Comparison of ENCODE assay signal across 8 cellular contexts in genomic region chr9:38227061-38227540, GRCh38.
A peak's percentile ranks its signal among the peaks of the same experiment; 100 is the strongest.
DNase-seq lines count a peak whose midpoint lies in the region; TF ChIP-seq lines count a peak whose summit lies in the region.

No MANE protein-coding gene starts in this region.

- H3F3A ChIP-seq in Loucy (ENCODE audit: low read depth), result no peaks in the 10 kb centered on the region

- peak overlapping the region; percentile 100 for H3K4me2 ChIP-seq in Loucy (ENCODE audit: low read depth, low read length, poor library complexity, severe bottlenecking)

- DNase-seq in AG09309 (ENCODE audit: low read depth), result peak; percentile 46
- peak; percentile 47 for DNase-seq in GM19238 (ENCODE audit: insufficient read length, low spot score)
- peak; percentile 99 for DNase-seq in RPMI7951 (ENCODE audit: low read depth)
- peak; percentile 8 to 10 for DNase-seq in activated T-helper 1 cell treated with anti-CD3 and anti-CD28 coated beads, Interleukin-2, amount 50 U/mL, for 16 hours (ENCODE audit: low read depth in 1 of 2, low spot score in 1 of 2)
- DNase-seq in glutamatergic neuron, result peak; percentile 85
- DNase-seq in skeletal muscle cell (ENCODE audit: low read depth), result peak; percentile 56
- no peak for DNase-seq in ascending aorta (ENCODE audit: low spot score in 2 of 2)

- no peaks in the 10 kb centered on the region for H3K36me3 Mint-ChIP-seq in glutamatergic neuron (ENCODE audit: unreplicated experiment)

- H2AFZ ChIP-seq in Loucy (ENCODE audit: low read length), result peak overlapping the region; percentile 94

- H3K9me3 Mint-ChIP-seq in glutamatergic neuron (ENCODE audit: unreplicated experiment), result peaks cover 4% of the 10 kb centered on the region

- H3K4me3 ChIP-seq in AG09309 (ENCODE audit: control insufficient read depth, low read depth, low read length), result peak overlapping the region; percentile 9
- H3K4me3 ChIP-seq in Loucy (ENCODE audit: low read length, poor library complexity, severe bottlenecking), result peak overlapping the region; percentile 81
- H3K4me3 ChIP-seq in skeletal muscle cell (ENCODE audit: low read depth, low read length), result peak overlapping the region; percentile 7
- peak overlapping the region in 1 of 2 donors; percentile 7 for H3K4me3 ChIP-seq in ascending aorta

- peaks cover 38% of the 10 kb centered on the region for H3K4me1 Mint-ChIP-seq in glutamatergic neuron (ENCODE audit: low read depth, unreplicated experiment)

- H3K27me3 Mint-ChIP-seq in glutamatergic neuron (ENCODE audit: unreplicated experiment), result peaks cover 7% of the 10 kb centered on the region

- H3K9me2 ChIP-seq in Loucy (replicated peaks; ENCODE audit: low read depth, low read length), result no peaks in the 10 kb centered on the region

- no peak overlapping the region for H3K27ac ChIP-seq in ascending aorta

- peak overlapping the region; percentile 82 for H3K27ac Mint-ChIP-seq in glutamatergic neuron (ENCODE audit: unreplicated experiment)

- H3K4me1 ChIP-seq in Loucy (ENCODE audit: insufficient read depth, low read length, poor library complexity, severe bottlenecking) (peaks cover 14% of the 10 kb centered on the region), ascending aorta (peaks cover 0 to 9% of the 10 kb centered on the region in 2 donors)

- peak overlapping the region; percentile 71 for H3K4me3 Mint-ChIP-seq in glutamatergic neuron (ENCODE audit: unreplicated experiment)

- no peaks in the 10 kb centered on the region for H3K36me3 ChIP-seq in Loucy (ENCODE audit: insufficient read depth, low read length)
- no peaks in the 10 kb centered on the region for H3K36me3 ChIP-seq in ascending aorta

- peak overlapping the region; percentile 65 for H3K9ac ChIP-seq in Loucy (ENCODE audit: low read depth, low read length, poor library complexity, severe bottlenecking)

- no peaks in the 10 kb centered on the region for H3K79me2 ChIP-seq in Loucy (ENCODE audit: insufficient read depth, low read length)

- intact Hi-C loops in ascending aorta (cut with DNase I), result no loop called here

- H3K27me3 ChIP-seq in Loucy (ENCODE audit: insufficient read depth, low read length, poor library complexity, severe bottlenecking), result no peaks in the 10 kb centered on the region
- no peaks in the 10 kb centered on the region for H3K27me3 ChIP-seq in ascending aorta

- no peaks in the 10 kb centered on the region for H3K9me3 ChIP-seq in Loucy (ENCODE audit: insufficient read depth, low read depth, low read length)
- no peaks in the 10 kb centered on the region for H3K9me3 ChIP-seq in ascending aorta

- TF ChIP-seq CTCF in AG09309 (IDR thresholded peaks at IDR 0.05; ENCODE audit: control insufficient read depth, insufficient read depth, low read depth, low read length, missing control alignments) (no peak), Loucy (conservative IDR thresholded peaks at IDR 0.05; ENCODE audit: low read length) (no peak), glutamatergic neuron (IDR thresholded peaks at IDR 0.05; ENCODE audit: partially characterized antibody, unreplicated experiment) (no peak), ascending aorta (IDR thresholded peaks at IDR 0.05) (no peak)

- H4K20me1 ChIP-seq in Loucy (ENCODE audit: insufficient read depth, low read length, poor library complexity, severe bottlenecking), result no peaks in the 10 kb centered on the region

Comparison
In these comparisons a context has a peak if more than half of its experiments do, and no peak if none do; other contexts are left out.
1. DNase-seq: peak in AG09309 (single experiment), GM19238 (single experiment), RPMI7951 (single experiment), activated T-helper 1 cell treated with anti-CD3 and anti-CD28 coated beads, Interleukin-2, amount 50 U/mL, for 16 hours (2 of 2), glutamatergic neuron (single experiment) and skeletal muscle cell (single experiment); none in ascending aorta (0 of 2).